1 cellular context compared by ENCODE assay signal in the genomic region with DNA sequence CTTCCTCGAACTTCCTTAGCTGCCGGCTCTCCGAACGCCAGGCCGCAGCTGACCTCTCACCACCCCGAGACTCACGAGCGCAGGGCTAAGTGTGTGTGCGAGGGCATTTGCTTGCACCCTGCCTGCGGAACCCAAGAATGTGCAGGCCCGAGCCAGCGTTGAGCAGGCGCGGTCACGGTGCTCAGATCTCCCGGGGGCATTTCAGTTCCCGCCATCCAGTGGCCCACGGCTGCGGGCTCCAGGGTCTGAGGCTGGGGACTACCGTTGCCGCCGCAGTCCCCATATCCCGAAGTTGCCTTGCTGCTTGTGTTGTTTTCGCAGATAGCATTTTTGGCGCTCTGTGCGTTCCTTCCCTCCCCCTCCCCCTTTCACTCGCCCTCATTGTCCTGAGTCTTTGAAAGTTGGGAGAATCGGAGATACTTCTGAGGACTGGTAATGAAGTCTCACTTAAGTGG.
TF ChIP-seq lines count a peak whose summit lies in the region.

No MANE protein-coding gene starts in this region.

TF ChIP-seq in IMR-90, 13 proteins besides CTCF, POLR2A, EP300 and RAD21 (continued from another document):
- TF ChIP-seq RCOR1 (IDR thresholded peaks at IDR 0.05; ENCODE audit: insufficient replicate concordance, low read length) (no peak), FOS (IDR thresholded peaks at IDR 0.05; ENCODE audit: low read depth, low read length) (no peak), SMC3 (IDR thresholded peaks at IDR 0.05; ENCODE audit: low read depth, low read length) (no peak), MAZ (IDR thresholded peaks at IDR 0.05; ENCODE audit: borderline replicate concordance, low read depth, low read length) (no peak), BHLHE40 (IDR thresholded peaks at IDR 0.05; ENCODE audit: low read depth, low read length) (no peak)
- TF ChIP-seq, protein P1, sequence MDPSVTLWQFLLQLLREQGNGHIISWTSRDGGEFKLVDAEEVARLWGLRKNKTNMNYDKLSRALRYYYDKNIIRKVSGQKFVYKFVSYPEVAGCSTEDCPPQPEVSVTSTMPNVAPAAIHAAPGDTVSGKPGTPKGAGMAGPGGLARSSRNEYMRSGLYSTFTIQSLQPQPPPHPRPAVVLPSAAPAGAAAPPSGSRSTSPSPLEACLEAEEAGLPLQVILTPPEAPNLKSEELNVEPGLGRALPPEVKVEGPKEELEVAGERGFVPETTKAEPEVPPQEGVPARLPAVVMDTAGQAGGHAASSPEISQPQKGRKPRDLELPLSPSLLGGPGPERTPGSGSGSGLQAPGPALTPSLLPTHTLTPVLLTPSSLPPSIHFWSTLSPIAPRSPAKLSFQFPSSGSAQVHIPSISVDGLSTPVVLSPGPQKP (IDR thresholded peaks at IDR 0.05; ENCODE audit: borderline replicate concordance, low read depth, low read length), result no peak
- TF ChIP-seq, protein P2, sequence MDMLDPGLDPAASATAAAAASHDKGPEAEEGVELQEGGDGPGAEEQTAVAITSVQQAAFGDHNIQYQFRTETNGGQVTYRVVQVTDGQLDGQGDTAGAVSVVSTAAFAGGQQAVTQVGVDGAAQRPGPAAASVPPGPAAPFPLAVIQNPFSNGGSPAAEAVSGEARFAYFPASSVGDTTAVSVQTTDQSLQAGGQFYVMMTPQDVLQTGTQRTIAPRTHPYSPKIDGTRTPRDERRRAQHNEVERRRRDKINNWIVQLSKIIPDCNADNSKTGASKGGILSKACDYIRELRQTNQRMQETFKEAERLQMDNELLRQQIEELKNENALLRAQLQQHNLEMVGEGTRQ (IDR thresholded peaks at IDR 0.05; ENCODE audit: low read depth, low read length), result no peak
